In genomic region chr10:91257310-91257709, GRCh38 we compare ENCODE assay signal across 1 cellular context.
A peak's percentile ranks its signal among the peaks of the same experiment; 100 is the strongest.
TF ChIP-seq lines count a peak whose summit lies in the region.

No MANE protein-coding gene starts in this region.

TF ChIP-seq in SK-N-SH, 30 proteins besides CTCF, POLR2A, EP300 and RAD21 (continued from another document):
- no peak for TF ChIP-seq ZBTB33 (IDR thresholded peaks at IDR 0.05; ENCODE audit: borderline replicate concordance, low read depth)
- no peak for TF ChIP-seq ELF1 (IDR thresholded peaks at IDR 0.05)
- TF ChIP-seq FOXJ3 (CRISPR knock-in tag; IDR thresholded peaks at IDR 0.05) = 0 out of 2 replicates have a peak, but pooled peaks have one; percentile 25
- TF ChIP-seq MEF2A (IDR thresholded peaks at IDR 0.05; ENCODE audit: borderline replicate concordance, low read depth) = no peak
- TF ChIP-seq RCOR1 (IDR thresholded peaks at IDR 0.05; ENCODE audit: low read length) = peak; percentile 84; the same call in 1 of the 2 replicates
- TF ChIP-seq MXI1 (IDR thresholded peaks at IDR 0.05; ENCODE audit: low read depth, low read length) = no peak; the same call in 1 of the 2 replicates
- TF ChIP-seq CHD2 (IDR thresholded peaks at IDR 0.05; ENCODE audit: low read length, partially characterized antibody) = peak; percentile 51
- peak; percentile 88 for TF ChIP-seq GATA2 (CRISPR knock-in tag; IDR thresholded peaks at IDR 0.05)
- no peak for TF ChIP-seq GABPA (IDR thresholded peaks at IDR 0.05; ENCODE audit: low read depth)
